17 cellular contexts compared by ENCODE assay signal in the genomic region with DNA sequence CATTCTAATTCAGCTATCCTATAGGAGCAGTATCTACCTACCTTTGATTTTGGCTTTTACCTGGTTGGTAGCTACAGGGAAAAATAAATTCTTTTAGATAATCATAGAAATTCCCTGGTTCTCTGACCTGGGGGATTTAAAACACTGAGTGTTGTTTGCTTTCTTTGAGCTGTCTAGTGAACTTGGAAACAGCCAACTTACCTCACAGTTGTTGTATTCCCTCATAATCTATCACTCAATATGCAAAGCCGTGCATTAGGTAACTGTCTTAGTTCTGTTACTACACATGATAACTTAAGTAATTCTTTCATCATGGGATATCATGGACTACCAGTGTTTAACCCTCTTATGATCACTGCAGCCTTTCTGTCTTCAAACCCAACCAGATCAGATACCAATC.
DNase-seq lines count a peak whose midpoint lies in the region; ATAC-seq and TF ChIP-seq lines count a peak whose summit lies in the region.
"Had no signal": no experiment of that assay in that cellular context is flagged by ENCODE, and none has a peak within 500 bp of the region (broad histone marks: within the 10 kb centered on the region; RNA-seq: fewer than 3 reads in every experiment).

No MANE protein-coding gene starts in this region.

- intact Hi-C loops in activated CD8-positive, alpha-beta T cell treated with anti-CD3 and anti-CD28 coated beads for 36 hours (cut with micrococcal nuclease), result no loop called here
- intact Hi-C loops in natural killer cell (cut with micrococcal nuclease), result no loop called here

- H3K27me3 Mint-ChIP-seq in activated T-cell treated with anti-CD3 and anti-CD28 coated beads, Interleukin-2, amount 50 U/mL, for 4 hours (ENCODE audit: low read depth), result no peaks in the 10 kb centered on the region
- no peaks in the 10 kb centered on the region for H3K27me3 Mint-ChIP-seq in activated CD8-positive, alpha-beta T cell treated with anti-CD3 and anti-CD28 coated beads for 36 hours
- H3K27me3 Mint-ChIP-seq in natural killer cell (ENCODE audit: low read depth in 2 of 2), result no peaks in the 10 kb centered on the region
- H3K27me3 Mint-ChIP-seq: dendritic cell treated with granulocyte-macrophage colony-stimulating factor and Interleukin-4, amounts not matched to agents 40 ng/mL and 50 ng/mL, for 4 days; type B pancreatic cell had no signal

- H3K36me3 Mint-ChIP-seq in activated T-cell treated with anti-CD3 and anti-CD28 coated beads, Interleukin-2, amount 50 U/mL, for 4 hours (ENCODE audit: insufficient read depth), result peaks cover 28% of the 10 kb centered on the region
- peaks cover 33% of the 10 kb centered on the region for H3K36me3 Mint-ChIP-seq in activated CD8-positive, alpha-beta T cell treated with anti-CD3 and anti-CD28 coated beads for 36 hours (ENCODE audit: low read depth)
- no peaks in the 10 kb centered on the region for H3K36me3 Mint-ChIP-seq in natural killer cell

- no peaks in the 10 kb centered on the region for H3K9me3 Mint-ChIP-seq in activated T-cell treated with anti-CD3 and anti-CD28 coated beads, Interleukin-2, amount 50 U/mL, for 4 hours
- no peaks in the 10 kb centered on the region for H3K9me3 Mint-ChIP-seq in activated CD8-positive, alpha-beta T cell treated with anti-CD3 and anti-CD28 coated beads for 36 hours
- H3K9me3 Mint-ChIP-seq in natural killer cell, result no peaks in the 10 kb centered on the region
- H3K9me3 Mint-ChIP-seq: dendritic cell treated with granulocyte-macrophage colony-stimulating factor and Interleukin-4, amounts not matched to agents 40 ng/mL and 50 ng/mL, for 4 days; type B pancreatic cell had no signal

- no peak overlapping the region for H3K27ac Mint-ChIP-seq in activated CD8-positive, alpha-beta T cell treated with anti-CD3 and anti-CD28 coated beads for 36 hours
- H3K27ac Mint-ChIP-seq in natural killer cell, result peak overlapping the region; percentile 91 to 92
- H3K27ac Mint-ChIP-seq: dendritic cell treated with granulocyte-macrophage colony-stimulating factor and Interleukin-4, amounts not matched to agents 40 ng/mL and 50 ng/mL, for 4 days; type B pancreatic cell had no signal

- CTCF ChIA-PET in activated CD8-positive, alpha-beta T cell treated with anti-CD3 and anti-CD28 coated beads for 36 hours (lab: Charles Lee), result no interaction called here

- no peak for TF ChIP-seq CTCF in activated CD8-positive, alpha-beta T cell treated with anti-CD3 and anti-CD28 coated beads for 36 hours (IDR thresholded peaks at IDR 0.05)
- TF ChIP-seq CTCF in natural killer cell (IDR thresholded peaks at IDR 0.05), result no peak

- no peak for DNase-seq in activated T-cell treated with anti-CD3 and anti-CD28 coated beads, Interleukin-2, amount 50 U/mL, for 4 hours
- DNase-seq in activated T-cell treated with anti-CD3 and anti-CD28 coated beads, Interleukin-2, amount 50 U/mL, for 1 hour, result no peak
- DNase-seq in activated CD8-positive, alpha-beta T cell treated with anti-CD3 and anti-CD28 coated beads for 36 hours, result no peak
- DNase-seq in natural killer cell, result no peak
- DNase-seq in hepatic stellate cell (ENCODE audit: low spot score), result no peak
- DNase-seq in NCI-H1417 treated with DMSO at 0.1 percent for 48 hours (lab: John Stamatoyannopoulos, UW), result no peak
- no peak for DNase-seq in germinal center (ENCODE audit: low spot score)
- DNase-seq: ACHN; foreskin melanocyte; left colon; NCI-H1048; NCI-H2029 treated with DMSO at 0.1 percent for 48 hours; retina; stimulated activated naive CD4-positive, alpha-beta T cell had no signal

- no peak for ATAC-seq in activated T-cell treated with anti-CD3 and anti-CD28 coated beads, Interleukin-2, amount 50 U/mL, for 4 hours
- ATAC-seq in HG02610 (IDR thresholded peaks at IDR 0.05; ENCODE audit: unreplicated experiment) (peak; percentile 7), natural killer cell (peak in 1 of 3 donors; percentile 29)
- no peak for ATAC-seq in activated CD8-positive, alpha-beta T cell treated with anti-CD3 and anti-CD28 coated beads for 36 hours
- ATAC-seq: left colon had no signal

- POLR2A ChIA-PET in activated CD8-positive, alpha-beta T cell treated with anti-CD3 and anti-CD28 coated beads for 36 hours (lab: Charles Lee), result no interaction called here

- peak overlapping the region; percentile 75 for H3K4me3 Mint-ChIP-seq in activated T-cell treated with anti-CD3 and anti-CD28 coated beads, Interleukin-2, amount 50 U/mL, for 4 hours
- H3K4me3 Mint-ChIP-seq in activated CD8-positive, alpha-beta T cell treated with anti-CD3 and anti-CD28 coated beads for 36 hours, result peak overlapping the region; percentile 44
- peak overlapping the region; percentile 90 for H3K4me3 Mint-ChIP-seq in natural killer cell
- H3K4me3 Mint-ChIP-seq: type B pancreatic cell had no signal

- H3K4me1 Mint-ChIP-seq in activated T-cell treated with anti-CD3 and anti-CD28 coated beads, Interleukin-2, amount 50 U/mL, for 4 hours (ENCODE audit: low read depth), result peaks cover 15% of the 10 kb centered on the region
- peaks cover 13% of the 10 kb centered on the region for H3K4me1 Mint-ChIP-seq in activated CD8-positive, alpha-beta T cell treated with anti-CD3 and anti-CD28 coated beads for 36 hours (ENCODE audit: low read depth)
- H3K4me1 Mint-ChIP-seq in natural killer cell, result peaks cover 15 to 22% of the 10 kb centered on the region in 2 donors
